In genomic region chr2:234680688-234681050, GRCh38 we compare ENCODE assay signal across 16 cellular contexts.
"Had no signal": no experiment of that assay in that cellular context is flagged by ENCODE, and none has a peak within 500 bp of the region (broad histone marks: within the 10 kb centered on the region; RNA-seq: fewer than 3 reads in every experiment).

No MANE protein-coding gene starts in this region.

- DNase-seq: activated CD4-positive, alpha-beta memory T cell treated with anti-CD3 and anti-CD28 coated beads for 36 hours; activated CD8-positive, alpha-beta memory T cell treated with anti-CD3 and anti-CD28 coated beads, Interleukin-2, amount 10 ng/mL, durations not matched to agents 7 days and 5 days; activated naive CD4-positive, alpha-beta T cell treated with anti-CD3 and anti-CD28 coated beads, Interleukin-2, amount 50 U/mL, for 16 hours; activated T-cell treated with anti-CD3 and anti-CD28 coated beads, Interleukin-2, amount 50 U/mL, for 1 hour; esophagus squamous epithelium; naive thymus-derived CD4-positive, alpha-beta T cell; posterior cingulate gyrus; stimulated activated CD4-positive, alpha-beta T cell treated with anti-CD3 and anti-CD28 coated beads, Interleukin-4, amount 100 ng/mL, for 24 hours; stimulated activated naive CD8-positive, alpha-beta T cell treated with anti-CD3 and anti-CD28 coated beads, Interleukin-15, Interleukin-2, amounts not matched to agents 100 U/mL and 50 U/mL, for 24 hours; T-helper 17 cell; WERI-Rb-1 had no signal

- H3K9me3 ChIP-seq: esophagus squamous epithelium had no signal

- H3K27me3 ChIP-seq: cardiac muscle cell, foreskin keratinocyte had no signal

- FAIRE-seq: colon had no signal

- H3K36me3 ChIP-seq: cardiac muscle cell, esophagus squamous epithelium, WERI-Rb-1 had no signal

- H3K27ac ChIP-seq: cardiac muscle cell, foreskin keratinocyte, WERI-Rb-1 had no signal

- H3K4me3 ChIP-seq: cardiac muscle cell, esophagus squamous epithelium, lung, skin epidermis had no signal
